ENCODE assay signal across 8 cellular contexts in genomic region chr6:117602151-117602898, GRCh38. TPM values are rescaled to one million over a fixed set of nuclear protein-coding genes. Genes with fewer than 3 reads are reported as not detected.
DNase-seq lines count a peak whose midpoint lies in the region; ATAC-seq and TF ChIP-seq lines count a peak whose summit lies in the region.

Gene GOPC (minus strand): TSS chr6:117602511. CDS start chr6:117602288, 223 bp downstream.

- H3K27ac Mint-ChIP-seq in progenitor cell of endocrine pancreas = peak within 1 kb of the TSS; percentile 99

- TF ChIP-seq CTCF in GM13976 (IDR thresholded peaks at IDR 0.05; ENCODE audit: borderline replicate concordance, control extremely low read depth, extremely low read depth, insufficient read depth, missing control alignments) = no peak
- peak; percentile 24 for TF ChIP-seq CTCF in left ventricle myocardium inferior (IDR thresholded peaks at IDR 0.05; ENCODE audit: borderline replicate concordance)
- peak; percentile 56 for TF ChIP-seq CTCF in progenitor cell of endocrine pancreas (IDR thresholded peaks at IDR 0.05; ENCODE audit: unreplicated experiment)

- H3K4me1 Mint-ChIP-seq in progenitor cell of endocrine pancreas (ENCODE audit: low read depth) = peaks cover 21% of the 10 kb centered on the region

- H3K4me3 Mint-ChIP-seq in progenitor cell of endocrine pancreas (ENCODE audit: low read depth) = peak within 1 kb of the TSS; percentile 99

- no peaks in the 10 kb centered on the region for H3K27me3 ChIP-seq in left ventricle myocardium inferior (ENCODE audit: low read depth)

- H3K4me3 ChIP-seq in left ventricle myocardium inferior = peak within 1 kb of the TSS; percentile 95

- ATAC-seq in HG02870 (IDR thresholded peaks at IDR 0.05; ENCODE audit: unreplicated experiment) = peak; percentile 86

- intact Hi-C loops in T-helper 1 cell treated with Interleukin-12 subunit alpha and Interleukin-12 subunit beta and Interleukin-4 antibody, amounts not matched to agents 30 ng/mL and 1 ng/mL, for 36 hours (cut with micrococcal nuclease) = loop anchor here (1.0 to 10.0 kb wide), 18 partner anchors 46 to 1862 kb away; partner anchors contain the start of genes CALHM6, CEP85L, DCBLD1 and KPNA5
- intact Hi-C loops in left ventricle myocardium inferior (cut with micrococcal nuclease) = no loop called here

- H3K36me3 ChIP-seq in left ventricle myocardium inferior = peaks cover 7% of the 10 kb centered on the region

- peak within 1 kb of the TSS; percentile 97 for H3K27ac ChIP-seq in left ventricle myocardium inferior (replicated peaks)

- H3K36me3 Mint-ChIP-seq in progenitor cell of endocrine pancreas (ENCODE audit: insufficient read depth) = peaks cover 18% of the 10 kb centered on the region

- in situ Hi-C loops in GM13976 (cut with MboI; ENCODE audit: low sequenced_read_pairs, unreplicated experiment) = no loop called here

- DNase-seq in GM13976 (ENCODE audit: low spot score) = peak; percentile 96
- DNase-seq in NCI-H146 treated with DMSO at 0.1 percent for 48 hours (lab: John Stamatoyannopoulos, UW; ENCODE audit: unreplicated experiment) = peak; percentile 88
- DNase-seq in amygdala (lab: John Stamatoyannopoulos, UW) = peak; percentile 67 to 99 (median 94)
- peak; percentile 94 for DNase-seq in left ventricle myocardium inferior
- peak; percentile 88 for DNase-seq in progenitor cell of endocrine pancreas (ENCODE audit: low spot score, unreplicated experiment)
- peak; percentile 97 for DNase-seq in ureter (ENCODE audit: low spot score)

- no peaks in the 10 kb centered on the region for H3K27me3 Mint-ChIP-seq in progenitor cell of endocrine pancreas

- H3K4me1 ChIP-seq in left ventricle myocardium inferior = peaks cover 49% of the 10 kb centered on the region

- peaks cover 4% of the 10 kb centered on the region for H3K9me3 Mint-ChIP-seq in progenitor cell of endocrine pancreas (ENCODE audit: low read depth)

- no peaks in the 10 kb centered on the region for H3K9me3 ChIP-seq in left ventricle myocardium inferior (replicated peaks)

RNA-seq across cellular contexts. Expression of gene GOPC, which starts in this region (rescaled TPM):
- total RNA-seq in T-helper 1 cell treated with Interleukin-12 subunit alpha and Interleukin-12 subunit beta and Interleukin-4 antibody, amounts not matched to agents 30 ng/mL and 1 ng/mL, for 36 hours = 24.2 and 26.7 TPM in 2 replicates
- total RNA-seq in left ventricle myocardium inferior (22.7 TPM), progenitor cell of endocrine pancreas (45.3 and 48.8 TPM in 2 replicates), ureter (28.6 TPM)

Comparison
In these comparisons a context has a peak if more than half of its experiments do, and no peak if none do; other contexts are left out.
1. Peak in every context shown above with its lines: DNase-seq, ATAC-seq, H3K4me3 ChIP-seq and H3K27ac ChIP-seq.